Comparison of ENCODE assay signal across 1 cellular context in genomic region chr11:44510372-44510771, GRCh38.
TF ChIP-seq lines count a peak whose summit lies in the region.

No MANE protein-coding gene starts in this region.

TF ChIP-seq in IMR-90, 13 proteins besides CTCF, POLR2A, EP300 and RAD21:
- no peak for TF ChIP-seq RCOR1 (IDR thresholded peaks at IDR 0.05; ENCODE audit: insufficient replicate concordance, low read length)
